In genomic region chrX:111719426-111720210, GRCh38 we compare ENCODE assay signal across 1 cellular context.
TF ChIP-seq lines count a peak whose summit lies in the region.

No MANE protein-coding gene starts in this region.

TF ChIP-seq in SK-N-SH, 30 proteins besides CTCF, POLR2A, EP300 and RAD21 (continued from another document):
- TF ChIP-seq, protein P1, sequence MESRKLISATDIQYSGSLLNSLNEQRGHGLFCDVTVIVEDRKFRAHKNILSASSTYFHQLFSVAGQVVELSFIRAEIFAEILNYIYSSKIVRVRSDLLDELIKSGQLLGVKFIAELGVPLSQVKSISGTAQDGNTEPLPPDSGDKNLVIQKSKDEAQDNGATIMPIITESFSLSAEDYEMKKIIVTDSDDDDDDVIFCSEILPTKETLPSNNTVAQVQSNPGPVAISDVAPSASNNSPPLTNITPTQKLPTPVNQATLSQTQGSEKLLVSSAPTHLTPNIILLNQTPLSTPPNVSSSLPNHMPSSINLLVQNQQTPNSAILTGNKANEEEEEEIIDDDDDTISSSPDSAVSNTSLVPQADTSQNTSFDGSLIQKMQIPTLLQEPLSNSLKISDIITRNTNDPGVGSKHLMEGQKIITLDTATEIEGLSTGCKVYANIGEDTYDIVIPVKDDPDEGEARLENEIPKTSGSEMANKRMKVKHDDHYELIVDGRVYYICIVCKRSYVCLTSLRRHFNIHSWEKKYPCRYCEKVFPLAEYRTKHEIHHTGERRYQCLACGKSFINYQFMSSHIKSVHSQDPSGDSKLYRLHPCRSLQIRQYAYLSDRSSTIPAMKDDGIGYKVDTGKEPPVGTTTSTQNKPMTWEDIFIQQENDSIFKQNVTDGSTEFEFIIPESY (IDR thresholded peaks at IDR 0.05; ENCODE audit: borderline replicate concordance, low read depth): no peak
- TF ChIP-seq, protein P2, sequence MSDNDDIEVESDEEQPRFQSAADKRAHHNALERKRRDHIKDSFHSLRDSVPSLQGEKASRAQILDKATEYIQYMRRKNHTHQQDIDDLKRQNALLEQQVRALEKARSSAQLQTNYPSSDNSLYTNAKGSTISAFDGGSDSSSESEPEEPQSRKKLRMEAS (IDR thresholded peaks at IDR 0.05; ENCODE audit: low read depth): no peak
- TF ChIP-seq REST (IDR thresholded peaks at IDR 0.05; ENCODE audit: low read depth, low read length): no peak
- no peak for TF ChIP-seq RFX5 (IDR thresholded peaks at IDR 0.05; ENCODE audit: low read length)
- no peak for TF ChIP-seq GABPA (IDR thresholded peaks at IDR 0.05; ENCODE audit: low read depth)
- no peak for TF ChIP-seq CHD2 (IDR thresholded peaks at IDR 0.05; ENCODE audit: low read length, partially characterized antibody)
- TF ChIP-seq, protein P3, sequence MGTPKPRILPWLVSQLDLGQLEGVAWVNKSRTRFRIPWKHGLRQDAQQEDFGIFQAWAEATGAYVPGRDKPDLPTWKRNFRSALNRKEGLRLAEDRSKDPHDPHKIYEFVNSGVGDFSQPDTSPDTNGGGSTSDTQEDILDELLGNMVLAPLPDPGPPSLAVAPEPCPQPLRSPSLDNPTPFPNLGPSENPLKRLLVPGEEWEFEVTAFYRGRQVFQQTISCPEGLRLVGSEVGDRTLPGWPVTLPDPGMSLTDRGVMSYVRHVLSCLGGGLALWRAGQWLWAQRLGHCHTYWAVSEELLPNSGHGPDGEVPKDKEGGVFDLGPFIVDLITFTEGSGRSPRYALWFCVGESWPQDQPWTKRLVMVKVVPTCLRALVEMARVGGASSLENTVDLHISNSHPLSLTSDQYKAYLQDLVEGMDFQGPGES (IDR thresholded peaks at IDR 0.05; ENCODE audit: low read depth, low read length): no peak
- TF ChIP-seq, protein P4, sequence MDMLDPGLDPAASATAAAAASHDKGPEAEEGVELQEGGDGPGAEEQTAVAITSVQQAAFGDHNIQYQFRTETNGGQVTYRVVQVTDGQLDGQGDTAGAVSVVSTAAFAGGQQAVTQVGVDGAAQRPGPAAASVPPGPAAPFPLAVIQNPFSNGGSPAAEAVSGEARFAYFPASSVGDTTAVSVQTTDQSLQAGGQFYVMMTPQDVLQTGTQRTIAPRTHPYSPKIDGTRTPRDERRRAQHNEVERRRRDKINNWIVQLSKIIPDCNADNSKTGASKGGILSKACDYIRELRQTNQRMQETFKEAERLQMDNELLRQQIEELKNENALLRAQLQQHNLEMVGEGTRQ (IDR thresholded peaks at IDR 0.05; ENCODE audit: borderline replicate concordance, low read depth, low read length): no peak
